8 cellular contexts compared by ENCODE assay signal in the genomic region with DNA sequence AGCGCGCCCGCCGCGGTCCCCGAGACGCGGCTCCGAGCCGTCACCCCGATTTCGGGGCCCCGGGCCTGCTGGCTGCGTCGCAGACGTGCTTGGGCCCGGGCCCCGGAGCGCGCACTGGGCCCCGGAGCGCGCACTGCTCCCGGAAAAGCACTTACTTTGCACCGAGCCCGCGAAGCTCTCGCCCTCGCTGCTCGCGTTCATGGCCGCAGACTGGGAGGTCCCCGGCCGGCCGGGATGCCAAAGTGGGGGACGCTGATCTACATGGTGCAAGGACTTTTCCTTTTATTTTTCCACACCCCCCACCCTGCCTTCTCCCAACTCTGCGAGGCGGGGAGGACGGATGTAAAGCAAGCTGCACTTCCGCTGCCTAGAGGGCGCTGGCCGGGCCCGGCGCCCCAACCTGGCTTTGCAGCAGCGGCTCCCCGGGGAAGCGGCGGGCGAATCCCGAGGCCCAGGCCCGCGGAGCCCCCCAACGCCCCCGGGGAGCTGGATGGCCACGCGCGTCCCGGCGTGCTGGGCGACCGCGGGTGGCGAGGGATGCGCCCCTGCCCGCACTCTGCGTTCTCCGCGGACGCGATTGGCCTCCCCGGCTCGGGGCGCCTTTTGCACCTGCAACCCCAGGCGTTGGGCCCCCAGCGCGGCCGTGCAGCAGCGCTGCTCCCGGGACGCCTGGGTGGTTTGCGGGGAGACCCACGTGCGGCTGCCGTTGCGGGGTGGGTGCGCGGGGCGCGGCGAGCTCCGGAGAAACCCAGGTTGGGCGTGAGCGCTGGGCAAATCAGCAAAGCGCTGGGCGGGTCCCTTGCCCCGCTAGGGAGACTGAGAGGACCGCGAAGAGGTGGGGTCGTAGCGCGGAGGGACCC. TPM values are rescaled to one million over a fixed set of nuclear protein-coding genes. Genes with fewer than 3 reads are reported as not detected.
DNase-seq lines count a peak whose midpoint lies in the region; ATAC-seq and TF ChIP-seq lines count a peak whose summit lies in the region.

A gene (minus strand): TSS at position 344 of the 860 bp plus-strand sequence. CDS start 143 bp downstream, at position 201.

- intact Hi-C loops in Right ventricle myocardium superior (cut with DNase I): no loop called here
- intact Hi-C loops in transverse colon (cut with DNase I; ENCODE audit: low total_unique reads): no loop called here

- H3K23ac ChIP-seq in trophoblast cell (ENCODE audit: low read length): no peak within 1 kb of the TSS

- peaks cover 9% of the 10 kb centered on the region for H3K79me1 ChIP-seq in trophoblast cell (ENCODE audit: low read length)

- in situ Hi-C loops in HAP-1 (cut with MboI; ENCODE audit: low sequenced_read_pairs): no loop called here
- in situ Hi-C loops in transverse colon (cut with MboI; ENCODE audit: low pct_ligation_motif_present in 1 of 4, low pct_unique_long_range_greater_than_20kb in 1 of 4, low sequenced_read_pairs in 3 of 4): no loop called here

- H3K18ac ChIP-seq in trophoblast cell (ENCODE audit: low read length): peak within 1 kb of the TSS; percentile 95

- H3K14ac ChIP-seq in trophoblast cell (ENCODE audit: low read length): peak within 1 kb of the TSS; percentile 92

- peaks cover 12% of the 10 kb centered on the region for H3K4me1 Mint-ChIP-seq in activated naive CD8-positive, alpha-beta T cell treated with anti-CD3 and anti-CD28 coated beads, Interleukin-2, amount 10 ng/mL, durations not matched to agents 7 days and 5 days

- H3K27ac ChIP-seq in trophoblast cell (ENCODE audit: low read depth, low read length) (peak within 1 kb of the TSS; percentile 87), transverse colon (peak within 1 kb of the TSS; percentile 92 to 97 (median 95))

- peak within 1 kb of the TSS; percentile 97 for H2AFZ ChIP-seq in trophoblast cell (ENCODE audit: insufficient read depth, low read length, poor library complexity)

- TF ChIP-seq POLR2A in transverse colon (IDR thresholded peaks at IDR 0.05): peak; percentile 74

- peak within 1 kb of the TSS; percentile 73 for H2BK120ac ChIP-seq in trophoblast cell (ENCODE audit: insufficient read depth, low read length, poor library complexity)

- H3K27me3 ChIP-seq in GM06990 (replicated peaks; ENCODE audit: control insufficient read depth, insufficient read depth, low read length) (no peaks in the 10 kb centered on the region), HAP-1 (ENCODE audit: low read depth) (no peaks in the 10 kb centered on the region), MG63 (no peaks in the 10 kb centered on the region), trophoblast cell (ENCODE audit: insufficient read depth, low read length) (no peaks in the 10 kb centered on the region), transverse colon (no peaks in the 10 kb centered on the region)

- H3K4me3 ChIP-seq in GM06990 (replicated peaks; ENCODE audit: low read depth, low read length) (peak within 1 kb of the TSS; percentile 81), HAP-1 (peak within 1 kb of the TSS; percentile 89), MG63 (peak within 1 kb of the TSS; percentile 96), trophoblast cell (ENCODE audit: low read depth, low read length) (peak within 1 kb of the TSS; percentile 95), transverse colon (peak within 1 kb of the TSS; percentile 44 to 91 (median 82))

- H2AK5ac ChIP-seq in trophoblast cell (ENCODE audit: low read length): no peak within 1 kb of the TSS

- peak; percentile 82 for ATAC-seq in activated naive CD8-positive, alpha-beta T cell treated with anti-CD3 and anti-CD28 coated beads, Interleukin-2, amount 10 ng/mL, durations not matched to agents 7 days and 5 days (ENCODE audit: low read depth)
- ATAC-seq in Right ventricle myocardium superior (ENCODE audit: poor library complexity): peak; percentile 96

- H3K4me2 ChIP-seq in trophoblast cell (ENCODE audit: low read length): peak within 1 kb of the TSS; percentile 76

- peaks cover 5% of the 10 kb centered on the region for H3K79me2 ChIP-seq in trophoblast cell (ENCODE audit: control insufficient read depth, insufficient read depth, low read length, poor library complexity)

- H4K8ac ChIP-seq in trophoblast cell (ENCODE audit: low read depth, low read length): peak within 1 kb of the TSS; percentile 99

- H3K4ac ChIP-seq in trophoblast cell (ENCODE audit: low read depth, low read length): peak within 1 kb of the TSS; percentile 92

- no peak for TF ChIP-seq EP300 in transverse colon (IDR thresholded peaks at IDR 0.05; ENCODE audit: low read depth)

- DNase-seq in GM06990 (ENCODE audit: extremely low read depth, insufficient read length): peak; percentile 90
- peak; percentile 69 to 82 for DNase-seq in HAP-1 (ENCODE audit: low spot score in 2 of 2)
- DNase-seq in MG63: peak; percentile 85
- peak; percentile 41 for DNase-seq in SKM-1 treated with dmso at 0.1 percent for 144 hours (lab: John Stamatoyannopoulos, UW; ENCODE audit: unreplicated experiment)
- DNase-seq in activated naive CD8-positive, alpha-beta T cell treated with anti-CD3 and anti-CD28 coated beads, Interleukin-2, amount 10 ng/mL, durations not matched to agents 7 days and 5 days: peak; percentile 87
- peak; percentile 86 for DNase-seq in Right ventricle myocardium superior
- peak; percentile 27 to 62 for DNase-seq in trophoblast cell
- DNase-seq in transverse colon: peak; percentile 79

- H3K9ac ChIP-seq in trophoblast cell (ENCODE audit: low read length): peak within 1 kb of the TSS; percentile 98

- H3K9me3 ChIP-seq in HAP-1 (no peaks in the 10 kb centered on the region), MG63 (no peaks in the 10 kb centered on the region), trophoblast cell (ENCODE audit: insufficient read depth, low read depth, low read length) (no peaks in the 10 kb centered on the region), transverse colon (no peaks in the 10 kb centered on the region)

- peaks cover 3% of the 10 kb centered on the region for H3K36me3 Mint-ChIP-seq in activated naive CD8-positive, alpha-beta T cell treated with anti-CD3 and anti-CD28 coated beads, Interleukin-2, amount 10 ng/mL, durations not matched to agents 7 days and 5 days

- peak within 1 kb of the TSS; percentile 87 for H4K12ac ChIP-seq in trophoblast cell (ENCODE audit: low read depth, low read length)

- H3K4me1 ChIP-seq in HAP-1 (peaks cover 15% of the 10 kb centered on the region), trophoblast cell (ENCODE audit: control insufficient read depth in 1 of 2, insufficient read depth in 2 of 2, low read length in 2 of 2) (peaks cover 0 to 3% of the 10 kb centered on the region in 2 experiments), transverse colon (peaks cover 6 to 30% (median 20%) of the 10 kb centered on the region in 4 donors)

- H3K27ac Mint-ChIP-seq in activated naive CD8-positive, alpha-beta T cell treated with anti-CD3 and anti-CD28 coated beads, Interleukin-2, amount 10 ng/mL, durations not matched to agents 7 days and 5 days: peak within 1 kb of the TSS; percentile 91

- H3K27me3 Mint-ChIP-seq in activated naive CD8-positive, alpha-beta T cell treated with anti-CD3 and anti-CD28 coated beads, Interleukin-2, amount 10 ng/mL, durations not matched to agents 7 days and 5 days: no peaks in the 10 kb centered on the region

- TF ChIP-seq CTCF in GM06990 (IDR thresholded peaks at IDR 0.05; ENCODE audit: insufficient read depth, low read length, poor library complexity, severe bottlenecking) (peak; percentile 75), transverse colon (IDR thresholded peaks at IDR 0.05) (peak in 4 of 5 experiments; percentile 39 to 60 (median 43))

- WGBS in trophoblast cell (ENCODE audit: extremely low coverage, insufficient coverage, insufficient read length): no CpG with 5 or more reads among the region's 101 CpGs
- WGBS in transverse colon (ENCODE audit: low coverage in 1 of 2), 2 donors: 0 to 1% methylated on average over 12 to 39 of the region's 101 CpGs

- no peak within 1 kb of the TSS for H2BK12ac ChIP-seq in trophoblast cell (ENCODE audit: low read length)

- peak within 1 kb of the TSS; percentile 87 for H4K91ac ChIP-seq in trophoblast cell (ENCODE audit: low read depth, low read length)

- peaks cover 3% of the 10 kb centered on the region for H3K36me3 ChIP-seq in GM06990 (ENCODE audit: control insufficient read depth, insufficient read depth, low read length)
- H3K36me3 ChIP-seq in HAP-1 (replicated peaks): peaks cover 5% of the 10 kb centered on the region
- H3K36me3 ChIP-seq in MG63: peaks cover 9% of the 10 kb centered on the region
- peaks cover 0 to 2% of the 10 kb centered on the region in 2 experiments for H3K36me3 ChIP-seq in trophoblast cell (ENCODE audit: control insufficient read depth in 1 of 2, insufficient read depth in 2 of 2, low read length in 2 of 2)
- H3K36me3 ChIP-seq in transverse colon: peaks cover 0 to 1% (median under 1%) of the 10 kb centered on the region in 4 donors

- POLR2A ChIA-PET in activated naive CD8-positive, alpha-beta T cell treated with anti-CD3 and anti-CD28 coated beads, Interleukin-2, amount 10 ng/mL, durations not matched to agents 7 days and 5 days (lab: Charles Lee): interaction anchor here (0.7 to 2.2 kb wide), 10 partner anchors 10 to 1393 kb away, joined by 3 to 8 read pairs (median 5); no protein-coding TSS in a partner anchor

- H2BK5ac ChIP-seq in trophoblast cell (ENCODE audit: low read depth, low read length, poor library complexity): peak within 1 kb of the TSS; percentile 77

- no peaks in the 10 kb centered on the region for H3K9me3 Mint-ChIP-seq in activated naive CD8-positive, alpha-beta T cell treated with anti-CD3 and anti-CD28 coated beads, Interleukin-2, amount 10 ng/mL, durations not matched to agents 7 days and 5 days

- peak within 1 kb of the TSS; percentile 94 for H3K4me3 Mint-ChIP-seq in activated naive CD8-positive, alpha-beta T cell treated with anti-CD3 and anti-CD28 coated beads, Interleukin-2, amount 10 ng/mL, durations not matched to agents 7 days and 5 days

RNA-seq across cellular contexts. Expression of the gene that starts here (rescaled TPM):
- total RNA-seq in MG63 (2014; rRNA removed; shearing (Covaris generic); ENCODE audit: low replicate concordance): 5.2 and 15.2 TPM in 2 replicates
- 10 to 100 TPM; 12.2 to 13.7 TPM for total RNA-seq in activated naive CD8-positive, alpha-beta T cell treated with anti-CD3 and anti-CD28 coated beads, Interleukin-2, amount 10 ng/mL, durations not matched to agents 7 days and 5 days
- 7.9 TPM for total RNA-seq in Right ventricle myocardium superior
- polyA plus RNA-seq in trophoblast cell (2013): 10.1 and 10.4 TPM in 2 replicates
- total RNA-seq in transverse colon: 10 to 100 TPM; 18.2 to 88.6 (median 22.7) TPM

Comparison
In these comparisons a context has a peak if more than half of its experiments do, and no peak if none do; other contexts are left out.
1. Peak in every context shown above with its lines: DNase-seq, ATAC-seq, H3K4me3 ChIP-seq and H3K27ac ChIP-seq.